ENCODE assay signal across 10 cellular contexts in genomic region chr3:114418107-114418506, GRCh38.
DNase-seq lines count a peak whose midpoint lies in the region; ATAC-seq and TF ChIP-seq lines count a peak whose summit lies in the region.
"Had no signal": no experiment of that assay in that cellular context is flagged by ENCODE, and none has a peak within 500 bp of the region (broad histone marks: within the 10 kb centered on the region; RNA-seq: fewer than 3 reads in every experiment).

No MANE protein-coding gene starts in this region.

- POLR2A ChIA-PET in MCF 10A (lab: Yijun Ruan, JAX), result interaction anchor here (0.6 to 1.5 kb wide), 5 partner anchors 18 to 682 kb away, joined by 3 to 5 read pairs (median 3); no protein-coding TSS in a partner anchor

- no peak overlapping the region for H3K4me3 Mint-ChIP-seq in MCF 10A (ENCODE audit: unreplicated experiment)

- intact Hi-C loops in breast epithelium (cut with DNase I; ENCODE audit: low total_unique reads), result no loop called here
- intact Hi-C loops in MCF 10A (cut with micrococcal nuclease), result loop anchor here (1.0 to 5.0 kb wide), 2 partner anchors 35 to 266 kb away; no protein-coding TSS in a partner anchor
- intact Hi-C loops in thyroid gland (cut with DNase I), result no loop called here

- peaks cover 0 to 8% of the 10 kb centered on the region in 2 donors for H3K4me1 ChIP-seq in breast epithelium
- peaks cover 19 to 22% of the 10 kb centered on the region in 2 donors for H3K4me1 ChIP-seq in thyroid gland

- CTCF ChIA-PET in MCF 10A (lab: Yijun Ruan, JAX), result interaction anchor here (0.5 to 6.7 kb wide), 25 partner anchors 8 to 682 kb away, joined by 3 to 65 read pairs (median 5); no protein-coding TSS in a partner anchor

- no TSS peak for BruUV-seq in MCF 10A (replicated peaks; lab: Mats Ljungman, UMichigan)

- ATAC-seq in HG02759 (IDR thresholded peaks at IDR 0.05; ENCODE audit: unreplicated experiment), result peak; percentile 84

- no peak overlapping the region for H3K4me3 ChIP-seq in breast epithelium
- H3K4me3 ChIP-seq in thyroid gland (replicated peaks in 1 of 3), result no peak overlapping the region

- TF ChIP-seq POLR2A in breast epithelium (IDR thresholded peaks at IDR 0.05), result no peak
- no peak for TF ChIP-seq POLR2A in thyroid gland (IDR thresholded peaks at IDR 0.05)

- H3K27me3 ChIP-seq in breast epithelium (no peaks in the 10 kb centered on the region), thyroid gland (no peaks in the 10 kb centered on the region)

- H3K4me1 Mint-ChIP-seq in MCF 10A (ENCODE audit: insufficient read depth, unreplicated experiment), result peaks cover 10% of the 10 kb centered on the region

- H3K9me3 Mint-ChIP-seq in MCF 10A (ENCODE audit: unreplicated experiment), result no peaks in the 10 kb centered on the region

- no peaks in the 10 kb centered on the region for H3K36me3 Mint-ChIP-seq in MCF 10A (ENCODE audit: insufficient read depth, unreplicated experiment)

- DNase-seq in breast epithelium (ENCODE audit: low spot score in 2 of 2) (no peak), MCF 10A (ENCODE audit: unreplicated experiment) (no peak), NCI-H526 (lab: John Stamatoyannopoulos, UW) (peak; percentile 59 to 66), thyroid gland (no peak), NCI-H69 (lab: John Stamatoyannopoulos, UW) (no peak), C1 segment of cervical spinal cord (lab: John Stamatoyannopoulos, UW) (no peak), CD1c-positive myeloid dendritic cell (ENCODE audit: extremely low spot score) (no peak)
- DNase-seq: stimulated activated CD4-positive, alpha-beta T cell treated with anti-CD3 and anti-CD28 coated beads, Interleukin-4, amount 100 ng/mL, for 1 hour had no signal

- peak overlapping the region; percentile 63 to 71 for H3K27ac ChIP-seq in breast epithelium
- peak overlapping the region; percentile 36 to 72 (median 64) for H3K27ac ChIP-seq in thyroid gland
- H3K27ac ChIP-seq: HL-60 had no signal

- TF ChIP-seq CTCF in breast epithelium (IDR thresholded peaks at IDR 0.05) (no peak), MCF 10A (IDR thresholded peaks at IDR 0.05; ENCODE audit: unreplicated experiment) (no peak), thyroid gland (IDR thresholded peaks at IDR 0.05) (no peak)

- no peak overlapping the region for H3K27ac Mint-ChIP-seq in MCF 10A (ENCODE audit: low read depth, unreplicated experiment)

- no peaks in the 10 kb centered on the region for H3K9me3 ChIP-seq in breast epithelium
- no peaks in the 10 kb centered on the region for H3K9me3 ChIP-seq in thyroid gland

- H3K27me3 Mint-ChIP-seq in MCF 10A (ENCODE audit: insufficient read depth, unreplicated experiment), result no peaks in the 10 kb centered on the region

- H3K36me3 ChIP-seq in breast epithelium (no peaks in the 10 kb centered on the region), thyroid gland (no peaks in the 10 kb centered on the region)

Comparison
In these comparisons a context has a peak if more than half of its experiments do, and no peak if none do; other contexts are left out.
1. DNase-seq: peak in NCI-H526 (2 of 2); none in breast epithelium (0 of 2), MCF 10A (single experiment), thyroid gland (0 of 2), NCI-H69 (single experiment), C1 segment of cervical spinal cord (0 of 14) and CD1c-positive myeloid dendritic cell (single experiment).